19 cellular contexts compared by ENCODE assay signal in the genomic region with DNA sequence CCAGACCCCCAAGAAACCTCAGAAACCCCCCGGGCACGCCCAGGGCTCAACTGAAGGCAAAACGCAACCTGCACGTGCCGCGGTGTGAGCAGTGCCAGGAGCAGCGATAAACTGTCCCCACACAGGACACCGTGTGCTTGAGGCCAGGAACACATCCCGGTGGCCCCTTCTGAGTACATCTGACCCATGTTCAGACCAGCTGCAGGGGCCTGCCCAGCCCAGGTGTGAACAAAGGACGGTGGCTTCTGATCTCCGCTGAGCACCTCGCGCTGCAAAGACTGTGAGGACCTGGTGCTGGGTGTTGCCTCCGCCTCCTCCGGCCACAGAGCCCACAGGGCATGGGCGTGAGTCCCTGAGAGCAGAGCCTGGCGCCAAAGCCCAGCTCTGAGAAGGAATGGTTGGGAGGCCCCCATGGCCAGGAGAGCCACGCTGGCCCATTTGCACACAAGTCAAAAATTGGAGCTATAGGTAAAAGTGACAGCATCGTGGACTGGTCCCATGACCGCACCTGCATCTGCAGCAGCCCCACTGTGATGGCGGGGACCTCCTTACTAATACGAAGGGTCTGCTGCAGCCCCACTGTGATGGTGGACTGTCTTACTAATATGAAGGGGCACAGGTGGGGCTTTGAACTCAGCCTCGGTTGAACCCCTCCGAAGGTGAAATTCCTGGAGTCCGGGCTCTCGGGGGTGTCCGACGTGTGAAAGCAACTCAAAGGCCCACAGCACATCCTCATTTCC. TPM values are rescaled to one million over a fixed set of nuclear protein-coding genes. Genes with fewer than 3 reads are reported as not detected.
A peak's percentile ranks its signal among the peaks of the same experiment; 100 is the strongest.
DNase-seq lines count a peak whose midpoint lies in the region; ATAC-seq and TF ChIP-seq lines count a peak whose summit lies in the region.
"Had no signal": no experiment of that assay in that cellular context is flagged by ENCODE, and none has a peak within 500 bp of the region (broad histone marks: within the 10 kb centered on the region; RNA-seq: fewer than 3 reads in every experiment).

No MANE protein-coding gene starts in this region.

- no peak overlapping the region for H4K91ac ChIP-seq in IMR-90 (ENCODE audit: insufficient read depth, low read depth, low read length)

- H4K5ac ChIP-seq in IMR-90 (ENCODE audit: low read depth, low read length), result no peak overlapping the region

- no peaks in the 10 kb centered on the region for H3K36me3 ChIP-seq in IMR-90 (ENCODE audit: control insufficient read depth, insufficient read depth, low read length)

- BruUV-seq in IMR-90 (replicated peaks; lab: Mats Ljungman, UMichigan), result no TSS peak

- H3K9ac ChIP-seq in IMR-90 (ENCODE audit: low read depth, low read length), result no peak overlapping the region

- 0 out of 2 replicates have a peak, but pooled peaks cover 2% of the 10 kb centered on the region for H3K9me1 ChIP-seq in IMR-90 (ENCODE audit: insufficient read depth, low read length)

- no peak overlapping the region for H2AFZ ChIP-seq in IMR-90 (replicated peaks; ENCODE audit: low read length, poor library complexity)
- H2AFZ ChIP-seq: PC-9 had no signal

- no peak overlapping the region for H3K4me3 ChIP-seq in IMR-90 (ENCODE audit: insufficient read depth, low read depth, low read length)
- H3K4me3 ChIP-seq: A549, GM12878, PC-9 had no signal

- no peak overlapping the region for H3K56ac ChIP-seq in IMR-90 (ENCODE audit: extremely low read depth, insufficient read depth, low read length)

- H3K18ac ChIP-seq in IMR-90 (ENCODE audit: low read depth, low read length), result no peak overlapping the region

- no peak overlapping the region for H3K14ac ChIP-seq in IMR-90 (replicated peaks; ENCODE audit: low read depth, low read length)

- peaks cover 12% of the 10 kb centered on the region for H3K27me3 Mint-ChIP-seq in activated CD4-positive, alpha-beta T cell treated with anti-CD3 and anti-CD28 coated beads, Interleukin-2, amount 10 ng/mL, durations not matched to agents 24 days and 14 days

- H3K4ac ChIP-seq in IMR-90 (ENCODE audit: low read depth, low read length), result no peak overlapping the region

- no peaks in the 10 kb centered on the region for H3K9me3 ChIP-seq in IMR-90 (ENCODE audit: control insufficient read depth, insufficient read depth, low read length)
- H3K9me3 ChIP-seq: A549 had no signal

- no peak overlapping the region for H3K4me2 ChIP-seq in IMR-90 (ENCODE audit: low read depth, low read length)
- H3K4me2 ChIP-seq: A549, PC-9 had no signal

- DNase-seq in activated CD4-positive, alpha-beta T cell treated with anti-CD3 and anti-CD28 coated beads, Interleukin-2, amount 10 ng/mL, durations not matched to agents 24 days and 14 days, result no peak
- no peak for DNase-seq in activated CD4-positive, alpha-beta T cell treated with anti-CD3 and anti-CD28 coated beads for 4 hours
- DNase-seq in IMR-90 (no peak), left ventricle myocardium superior (peak; percentile 53), retina (peak; percentile 14), ACHN (no peak), NCI-H446 (lab: John Stamatoyannopoulos, UW) (no peak)
- DNase-seq: CD4-positive, alpha-beta T cell; EL; NCI-H1436 treated with DMSO at 0.1 percent for 48 hours; NCI-H2081 treated with DMSO at 0.1 percent for 48 hours; NCI-H524 treated with DMSO at 0.1 percent for 48 hours; NK-92 treated with Interleukin-12 subunit alpha and Interleukin-12 subunit beta, amount 100 ng/mL, for 24 hours; PC-9 had no signal

- peak overlapping the region; percentile 1 for H3K27ac Mint-ChIP-seq in activated CD4-positive, alpha-beta T cell treated with anti-CD3 and anti-CD28 coated beads, Interleukin-2, amount 10 ng/mL, durations not matched to agents 24 days and 14 days
- H3K27ac Mint-ChIP-seq: CD4-positive, alpha-beta T cell had no signal

- H3K9me3 Mint-ChIP-seq in activated CD4-positive, alpha-beta T cell treated with anti-CD3 and anti-CD28 coated beads, Interleukin-2, amount 10 ng/mL, durations not matched to agents 24 days and 14 days, result no peaks in the 10 kb centered on the region
- H3K9me3 Mint-ChIP-seq: CD4-positive, alpha-beta T cell had no signal

- peaks cover 32% of the 10 kb centered on the region for H3K27me3 ChIP-seq in IMR-90 (ENCODE audit: control insufficient read depth, insufficient read depth, low read length)

- no peaks in the 10 kb centered on the region; the same call in 1 of the 2 replicates for H3K4me1 ChIP-seq in IMR-90 (ENCODE audit: control insufficient read depth, insufficient read depth, low read length)
- H3K4me1 ChIP-seq: A549 had no signal

- no peaks in the 10 kb centered on the region for H4K20me1 ChIP-seq in IMR-90 (ENCODE audit: insufficient read depth, low read length)

- no peak overlapping the region for H3K4me3 Mint-ChIP-seq in activated CD4-positive, alpha-beta T cell treated with anti-CD3 and anti-CD28 coated beads, Interleukin-2, amount 10 ng/mL, durations not matched to agents 24 days and 14 days
- H3K4me3 Mint-ChIP-seq: CD4-positive, alpha-beta T cell had no signal

- H3K27ac ChIP-seq in IMR-90 (ENCODE audit: insufficient read depth, low read length), result no peak overlapping the region
- H3K27ac ChIP-seq: A549, PC-9 had no signal

- no peak overlapping the region for H3K23ac ChIP-seq in IMR-90 (ENCODE audit: low read depth, low read length)

- no peak for TF ChIP-seq RAD21 in IMR-90 (IDR thresholded peaks at IDR 0.05; ENCODE audit: low read length)

- no peak for TF ChIP-seq CTCF in IMR-90 (conservative IDR thresholded peaks at IDR 0.05; ENCODE audit: low read depth, low read length)

- CTCF ChIA-PET in IMR-90 (lab: Yijun Ruan, JAX), result no interaction called here

- in situ Hi-C loops in IMR-90 (cut with MboI; ENCODE audit: low sequenced_read_pairs) (no loop called here), ACHN (cut with HindIII; ENCODE audit: low pct_ligation_motif_present, low pct_unique_long_range_greater_than_20kb, low sequenced_read_pairs) (no loop called here)

- no peak for TF ChIP-seq POLR2A in IMR-90 (IDR thresholded peaks at IDR 0.05; ENCODE audit: low read depth, low read length)

- H2BK5ac ChIP-seq in IMR-90 (ENCODE audit: low read depth, low read length, poor library complexity, severe bottlenecking), result no peak overlapping the region

- no peak overlapping the region for H2AK5ac ChIP-seq in IMR-90 (ENCODE audit: low read depth, low read length)

- H2BK20ac ChIP-seq in IMR-90 (ENCODE audit: low read depth, low read length), result no peak overlapping the region

- no peak overlapping the region for H2BK120ac ChIP-seq in IMR-90 (ENCODE audit: low read depth, low read length)

- dilution Hi-C loops in IMR-90 (cut with HindIII; ENCODE audit: low sequenced_read_pairs, unreplicated experiment), result no loop called here

- no peak overlapping the region for H2BK15ac ChIP-seq in IMR-90 (ENCODE audit: low read depth, low read length)

- H3K79me1 ChIP-seq in IMR-90 (ENCODE audit: low read depth in 1 of 2, low read length in 2 of 2), result no peaks in the 10 kb centered on the region

- no peaks in the 10 kb centered on the region for H3K4me1 Mint-ChIP-seq in activated CD4-positive, alpha-beta T cell treated with anti-CD3 and anti-CD28 coated beads, Interleukin-2, amount 10 ng/mL, durations not matched to agents 24 days and 14 days

- ATAC-seq in IMR-90 (ENCODE audit: low read depth), result no peak
- peak; percentile 77 for ATAC-seq in left ventricle myocardium superior
- ATAC-seq in GM18520 (IDR thresholded peaks at IDR 0.05; ENCODE audit: unreplicated experiment), result no peak
- ATAC-seq: GM12878, HCT116 had no signal

- intact Hi-C loops in activated CD4-positive, alpha-beta T cell treated with anti-CD3 and anti-CD28 coated beads, Interleukin-2, amount 10 ng/mL, durations not matched to agents 24 days and 14 days (cut with micrococcal nuclease), result no loop called here
- intact Hi-C loops in IMR-90 (cut with micrococcal nuclease) (no loop called here), left ventricle myocardium superior (cut with micrococcal nuclease) (no loop called here)

- H2AK9ac ChIP-seq in IMR-90 (replicated peaks; ENCODE audit: low read depth, low read length, poor library complexity), result peak overlapping the region; percentile 72

- H4K8ac ChIP-seq in IMR-90 (ENCODE audit: low read depth in 2 of 2, low read length in 2 of 2), result no peak overlapping the region

- WGBS in IMR-90 (ENCODE audit: extremely low coverage in 2 of 2, insufficient read length in 1 of 2), 2 experiments, result 68% methylated on average over 13 of the region's 28 CpGs; no CpG with 5 or more reads in 1 of the 2 experiments

- POLR2A ChIA-PET in IMR-90 (lab: Charles Lee; ENCODE audit: unreplicated experiment), result no interaction called here

- H3K36me3 Mint-ChIP-seq in activated CD4-positive, alpha-beta T cell treated with anti-CD3 and anti-CD28 coated beads, Interleukin-2, amount 10 ng/mL, durations not matched to agents 24 days and 14 days (ENCODE audit: low read depth), result no peaks in the 10 kb centered on the region

TF ChIP-seq in IMR-90, 13 proteins besides CTCF, POLR2A, EP300 and RAD21 (continues in another document):
- TF ChIP-seq RCOR1 (IDR thresholded peaks at IDR 0.05; ENCODE audit: insufficient replicate concordance, low read length), result no peak
- TF ChIP-seq RFX5 (IDR thresholded peaks at IDR 0.05; ENCODE audit: low read depth, low read length), result no peak
- no peak for TF ChIP-seq MAZ (IDR thresholded peaks at IDR 0.05; ENCODE audit: borderline replicate concordance, low read depth, low read length)
- TF ChIP-seq SMC3 (IDR thresholded peaks at IDR 0.05; ENCODE audit: low read depth, low read length), result no peak

RNA-seq across cellular contexts. Expression of gene NDUFS6, which starts 31.5 kb away (rescaled TPM):
- total RNA-seq in activated CD4-positive, alpha-beta T cell treated with anti-CD3 and anti-CD28 coated beads, Interleukin-2, amount 10 ng/mL, durations not matched to agents 24 days and 14 days, result 37.8 and 40.3 TPM in 2 replicates
- total RNA-seq in IMR-90 (2012; rRNA removed), result 10.4 and 26.9 TPM in 2 replicates
- 69.0 and 119 TPM in 2 replicates for polyA plus RNA-seq in IMR-90 (2012; rRNA removed)
- 70.7 and 121 TPM in 2 replicates for polyA plus RNA-seq in IMR-90 (2012; cell fraction: cytosol; rRNA removed)
- polyA plus RNA-seq in IMR-90 (2012; cell fraction: nucleus; rRNA removed; ENCODE audit: low replicate concordance), result 19.3 and 45.4 TPM in 2 replicates
- 128 TPM for total RNA-seq in left ventricle myocardium superior

RNA-seq across cellular contexts. Expression of gene MRPL36, which starts 33.0 kb away (rescaled TPM):
- 107 and 108 TPM in 2 replicates for total RNA-seq in activated CD4-positive, alpha-beta T cell treated with anti-CD3 and anti-CD28 coated beads, Interleukin-2, amount 10 ng/mL, durations not matched to agents 24 days and 14 days
- 63.9 and 85.9 TPM in 2 replicates for total RNA-seq in IMR-90 (2012; rRNA removed)
- polyA plus RNA-seq in IMR-90 (2012; rRNA removed), result 103 and 134 TPM in 2 replicates
- 101 and 125 TPM in 2 replicates for polyA plus RNA-seq in IMR-90 (2012; cell fraction: cytosol; rRNA removed)
- polyA plus RNA-seq in IMR-90 (2012; cell fraction: nucleus; rRNA removed; ENCODE audit: low replicate concordance), result 35.7 and 44.4 TPM in 2 replicates
- 66.7 TPM for total RNA-seq in left ventricle myocardium superior

RNA-seq across cellular contexts. Expression of gene IRX4, which starts 50.0 kb away (rescaled TPM):
- not detected in 2 replicates for total RNA-seq in activated CD4-positive, alpha-beta T cell treated with anti-CD3 and anti-CD28 coated beads, Interleukin-2, amount 10 ng/mL, durations not matched to agents 24 days and 14 days
- total RNA-seq in IMR-90 (2012; rRNA removed) (not detected in 2 replicates), left ventricle myocardium superior (19.6 TPM)
- not detected in 2 replicates for polyA plus RNA-seq in IMR-90 (2012; rRNA removed)
- polyA plus RNA-seq in IMR-90 (2012; cell fraction: cytosol; rRNA removed), result 0.04 and 0.07 TPM in 2 replicates
- 0.18 and 0.25 TPM in 2 replicates for polyA plus RNA-seq in IMR-90 (2012; cell fraction: nucleus; rRNA removed; ENCODE audit: low replicate concordance)
- total RNA-seq: CD4-positive, alpha-beta T cell; GM12878; HT1080; PC-9 had no signal
- polyA plus RNA-seq: GM12878 had no signal

Comparison
In these comparisons a context has a peak if more than half of its experiments do, and no peak if none do; other contexts are left out.
1. DNase-seq: peak in left ventricle myocardium superior (single experiment) and retina (single experiment); none in activated CD4-positive, alpha-beta T cell treated with anti-CD3 and anti-CD28 coated beads, Interleukin-2, amount 10 ng/mL, durations not matched to agents 24 days and 14 days (single experiment), activated CD4-positive, alpha-beta T cell treated with anti-CD3 and anti-CD28 coated beads for 4 hours (0 of 2), IMR-90 (single experiment), ACHN (single experiment) and NCI-H446 (0 of 2).
2. RNA of gene IRX4, which starts 50.0 kb away (total RNA-seq): 19.6 TPM in left ventricle myocardium superior (single experiment); not detected in activated CD4-positive, alpha-beta T cell treated with anti-CD3 and anti-CD28 coated beads, Interleukin-2, amount 10 ng/mL, durations not matched to agents 24 days and 14 days and not detected in IMR-90; every median in the first group is over 10 times any median in the second.